In genomic region chr19:14117668-14118164, GRCh38 we compare ENCODE assay signal across 9 cellular contexts.
A peak's percentile ranks its signal among the peaks of the same experiment; 100 is the strongest.
DNase-seq lines count a peak whose midpoint lies in the region; ATAC-seq and FAIRE-seq lines count a peak whose summit lies in the region.
"Had no signal": no experiment of that assay in that cellular context is flagged by ENCODE, and none has a peak within 500 bp of the region (broad histone marks: within the 10 kb centered on the region; RNA-seq: fewer than 3 reads in every experiment).

Gene PRKACA (minus strand): TSS chr19:14117762. CDS start chr19:14117547, 215 bp downstream.

- DNase-seq in AML-193 (lab: John Stamatoyannopoulos, UW), result peak; percentile 94
- DNase-seq in GM19239 (ENCODE audit: insufficient read length, low spot score), result peak; percentile 100
- peak; percentile 95 for DNase-seq in NCI-H510A treated with DMSO at 0.1 percent for 48 hours (lab: John Stamatoyannopoulos, UW)
- DNase-seq in activated CD4-positive, alpha-beta T cell treated with anti-CD3 and anti-CD28 coated beads for 1 hour, result peak; percentile 99
- peak; percentile 93 to 98 for DNase-seq in cerebellar nuclear complex (lab: John Stamatoyannopoulos, UW)
- peak; percentile 100 for DNase-seq in islet precursor cell
- peak; percentile 97 for DNase-seq in stimulated activated CD4-positive, alpha-beta T cell treated with anti-CD3 and anti-CD28 coated beads, Interleukin-12 subunit alpha, Interleukin-12 subunit beta, amount 100 ng/mL, for 4 hours

- FAIRE-seq in GM19239 (lab: Jason Lieb, UNC), result peak; percentile 97
- FAIRE-seq: endometrium had no signal

- ATAC-seq in HG03442 (IDR thresholded peaks at IDR 0.05; ENCODE audit: unreplicated experiment), result peak; percentile 81

Comparison
In these comparisons a context has a peak if more than half of its experiments do, and no peak if none do; other contexts are left out.
1. Peak in every context shown above with its lines: DNase-seq and ATAC-seq.